ENCODE assay signal across 8 cellular contexts in genomic region chr5:41270423-41271251, GRCh38. TPM values are rescaled to one million over a fixed set of nuclear protein-coding genes. Genes with fewer than 3 reads are reported as not detected.
DNase-seq lines count a peak whose midpoint lies in the region; ATAC-seq, FAIRE-seq and TF ChIP-seq lines count a peak whose summit lies in the region.

No MANE protein-coding gene starts in this region.

- no peak overlapping the region for H3K4me3 ChIP-seq in fibroblast of the aortic adventitia (ENCODE audit: low read depth, low read length)

- peak; percentile 90 for TF ChIP-seq CTCF in fibroblast of the aortic adventitia (IDR thresholded peaks at IDR 0.05; ENCODE audit: insufficient read depth, low read length)
- no peak for TF ChIP-seq CTCF in omental fat pad (IDR thresholded peaks at IDR 0.05)

- FAIRE-seq in HTR-8/SVneo (lab: Jason Lieb, UNC), result peak; percentile 81

- DNase-seq in ELR (ENCODE audit: low read depth) (peak; percentile 58), HTR-8/SVneo (ENCODE audit: insufficient read length, low spot score) (peak; percentile 48), SK-MEL-5 (ENCODE audit: low read depth, low spot score) (peak; percentile 94), fibroblast of the aortic adventitia (ENCODE audit: low read depth) (peak; percentile 88), omental fat pad (ENCODE audit: low spot score) (no peak), NCI-H1092 treated with DMSO at 0.1 percent for 48 hours (lab: John Stamatoyannopoulos, UW) (no peak)
- no peak for DNase-seq in effector CD4-positive, alpha-beta T cell

- ATAC-seq in GM21381 (IDR thresholded peaks at IDR 0.05; ENCODE audit: unreplicated experiment) (peak; percentile 86), omental fat pad (ENCODE audit: low FRiP score) (peak; percentile 75)

- in situ Hi-C loops in SK-MEL-5 (cut with HindIII; ENCODE audit: low pct_unique_long_range_greater_than_20kb, low sequenced_read_pairs), result loop anchor here (10.0 kb wide), 1 partner anchor 74 kb away; no protein-coding TSS in a partner anchor

RNA-seq across cellular contexts. Expression of gene C6, which starts 57.3 kb away (rescaled TPM):
- total RNA-seq in SK-MEL-5 (2014; rRNA removed; shearing (Covaris generic)), result not detected in 2 replicates
- not detected in 2 replicates for polyA plus RNA-seq in SK-MEL-5 (2015; cell fraction: cytosol; rRNA removed)
- polyA plus RNA-seq in SK-MEL-5 (2015; cell fraction: nucleus; rRNA removed), result not detected in 2 replicates
- total RNA-seq in fibroblast of the aortic adventitia (ENCODE audit: low replicate concordance) (0.27 and 3.4 TPM in 2 replicates), omental fat pad (10 to 100 TPM in 3 of 4 donors, 1 to 10 TPM in 1; 9.4 to 27.9 (median 15.4) TPM)

Comparison
In these comparisons a context has a peak if more than half of its experiments do, and no peak if none do; other contexts are left out.
1. DNase-seq: peak in ELR (single experiment), HTR-8/SVneo (single experiment), SK-MEL-5 (single experiment) and fibroblast of the aortic adventitia (single experiment); none in omental fat pad (single experiment), effector CD4-positive, alpha-beta T cell (single experiment) and NCI-H1092 treated with DMSO at 0.1 percent for 48 hours (single experiment).